Comparison of ENCODE assay signal across 26 cellular contexts in the genomic region with DNA sequence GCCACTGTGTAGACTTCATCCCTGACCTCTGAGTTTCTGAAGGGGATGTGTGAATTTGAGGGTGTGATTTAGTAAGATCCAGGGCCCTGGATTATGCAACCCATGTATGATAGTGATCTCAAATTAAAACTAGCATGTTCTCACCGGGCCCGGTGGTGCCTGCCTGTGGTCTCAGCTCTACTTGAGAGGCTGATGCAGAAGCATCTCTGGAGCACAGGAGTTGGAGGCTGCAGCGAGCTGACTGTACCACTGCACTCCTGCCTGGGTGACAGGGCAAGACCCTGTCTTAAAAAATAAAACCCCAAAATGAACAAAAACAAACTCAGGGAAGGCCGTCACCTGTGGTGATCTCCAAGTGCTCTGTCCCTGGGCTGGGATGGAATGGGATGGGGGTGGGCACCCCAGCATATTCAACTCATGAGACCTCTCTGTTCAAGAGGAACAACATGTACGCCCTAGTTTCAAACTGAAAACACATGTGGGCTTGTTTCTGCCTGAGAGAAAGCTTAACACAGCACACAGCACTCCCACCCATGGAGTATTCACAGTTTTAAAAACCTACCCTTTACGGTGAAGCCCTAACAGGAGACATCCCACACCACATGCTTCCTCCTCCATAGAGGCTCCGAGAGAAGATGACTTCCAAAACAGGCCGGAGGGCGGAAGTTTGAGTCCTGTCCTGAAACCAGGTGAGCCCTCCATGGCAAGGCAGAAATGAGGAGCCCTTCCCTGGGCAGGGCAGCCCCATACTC.
"Had no signal": no experiment of that assay in that cellular context is flagged by ENCODE, and none has a peak within 500 bp of the region (broad histone marks: within the 10 kb centered on the region; RNA-seq: fewer than 3 reads in every experiment).

No MANE protein-coding gene starts in this region.

- H3K27me3 ChIP-seq: colonic mucosa, foreskin keratinocyte, gastroesophageal sphincter, heart right ventricle, left lung, sigmoid colon, stomach, thyroid gland had no signal

- DNase-seq: colonic mucosa; effector CD8-positive, alpha-beta T cell; endodermal cell; foreskin keratinocyte; heart right ventricle; hippocampal formation; left cardiac atrium; left lung; mesenchymal stem cell; mucosa of descending colon; naive B cell; nephron progenitor cell; right cardiac atrium; sigmoid colon; stimulated activated CD4-positive, alpha-beta T cell treated with anti-CD3 and anti-CD28 coated beads, Interleukin-2, amount 100 ng/mL, for 24 hours; stimulated activated CD4-positive, alpha-beta T cell treated with anti-CD3 and anti-CD28 coated beads, Interleukin-4, amount 100 ng/mL, for 24 hours; stimulated activated naive CD4-positive, alpha-beta T cell treated with Interleukin-2 at 50 U/mL for 16 hours; stomach; thyroid gland had no signal

- H3K36me3 ChIP-seq: colonic mucosa, prostate gland had no signal

- H3K4me3 Mint-ChIP-seq: dendritic cell treated with granulocyte-macrophage colony-stimulating factor and Interleukin-4, amounts not matched to agents 40 ng/mL and 50 ng/mL, for 4 days; endodermal cell; mesothelial cell of epicardium; nephron progenitor cell; stimulated activated effector memory CD8-positive, alpha-beta T cell treated with anti-CD3 and anti-CD28 coated beads, Interleukin-12 subunit alpha, Interleukin-12 subunit beta, amount 100 ng/mL, for 72 hours; type B pancreatic cell had no signal

- H3K9me3 Mint-ChIP-seq: dendritic cell treated with granulocyte-macrophage colony-stimulating factor and Interleukin-4, amounts not matched to agents 40 ng/mL and 50 ng/mL, for 4 days; endodermal cell; mesothelial cell of epicardium; naive B cell; nephron progenitor cell; stimulated activated effector memory CD8-positive, alpha-beta T cell treated with anti-CD3 and anti-CD28 coated beads, Interleukin-12 subunit alpha, Interleukin-12 subunit beta, amount 100 ng/mL, for 72 hours; type B pancreatic cell had no signal

- H3K4me3 ChIP-seq: colonic mucosa, gastroesophageal sphincter, heart right ventricle, left lung, mucosa of descending colon, prostate gland, sigmoid colon, stomach, thyroid gland had no signal

- H3K4me1 ChIP-seq: foreskin keratinocyte, prostate gland had no signal

- H3K36me3 Mint-ChIP-seq: type B pancreatic cell had no signal

- H3K27me3 Mint-ChIP-seq: dendritic cell treated with granulocyte-macrophage colony-stimulating factor and Interleukin-4, amounts not matched to agents 40 ng/mL and 50 ng/mL, for 4 days; naive B cell had no signal

- H3K27ac Mint-ChIP-seq: dendritic cell treated with granulocyte-macrophage colony-stimulating factor and Interleukin-4, amounts not matched to agents 40 ng/mL and 50 ng/mL, for 4 days; endodermal cell; mesothelial cell of epicardium; nephron progenitor cell; stimulated activated effector memory CD8-positive, alpha-beta T cell treated with anti-CD3 and anti-CD28 coated beads, Interleukin-12 subunit alpha, Interleukin-12 subunit beta, amount 100 ng/mL, for 72 hours; type B pancreatic cell had no signal

- H3K9me3 ChIP-seq: colonic mucosa, gastroesophageal sphincter, heart right ventricle, left lung, mucosa of descending colon, prostate gland, sigmoid colon, stomach, thyroid gland had no signal

- ATAC-seq: esophagus mucosa; foreskin keratinocyte; gastroesophageal sphincter; heart right ventricle; left cardiac atrium; left lung; mucosa of descending colon; right cardiac atrium; stimulated activated effector memory CD8-positive, alpha-beta T cell treated with anti-CD3 and anti-CD28 coated beads, Interleukin-12 subunit alpha, Interleukin-12 subunit beta, amount 100 ng/mL, for 72 hours had no signal
